In the genomic region with DNA sequence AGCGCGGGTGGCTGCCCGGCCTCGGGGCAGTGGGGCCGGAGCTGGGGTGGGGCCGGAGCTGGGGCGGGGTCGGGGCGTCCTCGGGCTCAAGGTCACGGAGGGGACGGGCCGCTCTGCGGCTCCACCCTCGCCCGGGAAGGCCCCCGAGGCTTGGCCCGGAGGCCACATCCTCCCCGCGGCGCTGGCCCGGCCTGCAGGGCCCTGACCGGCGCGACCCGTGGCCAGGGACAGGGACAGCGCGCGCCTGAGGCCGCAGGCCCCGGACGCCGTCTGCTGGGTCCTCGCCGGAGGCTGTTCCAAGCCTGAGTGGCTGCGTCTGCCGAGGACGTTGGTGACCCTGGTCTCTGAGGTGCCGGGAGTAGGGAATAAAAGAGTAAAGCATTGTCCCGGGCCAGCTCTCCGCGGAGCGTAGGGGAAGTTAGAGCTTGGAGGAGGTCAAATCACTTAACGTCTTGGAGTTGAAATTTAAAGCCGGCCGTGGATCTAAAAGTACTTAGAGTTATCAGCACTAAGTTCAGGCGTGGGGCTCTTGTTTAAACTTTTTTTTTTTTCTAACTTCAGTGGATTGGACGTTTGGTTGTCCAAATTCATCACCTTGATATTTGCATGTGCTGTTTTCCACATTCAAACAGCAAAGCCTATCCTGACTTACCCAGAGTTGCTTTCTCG, we compare ENCODE assay signal across 1 cellular context.
TF ChIP-seq lines count a peak whose summit lies in the region.

No MANE protein-coding gene starts in this region.

TF ChIP-seq in K562, 482 proteins besides CTCF, POLR2A, EP300 and RAD21 (continued from another document and continues in another):
- TF ChIP-seq SMARCE1 (IDR thresholded peaks at IDR 0.05) (no peak), TSC22D4 (tag; IDR thresholded peaks at IDR 0.05) (no peak), TAL1 (IDR thresholded peaks at IDR 0.05) (no peak), ZNF174 (CRISPR knock-in tag; IDR thresholded peaks at IDR 0.05) (no peak), TCF7 (IDR thresholded peaks at IDR 0.05; ENCODE audit: borderline replicate concordance) (no peak), ZC3H8 (IDR thresholded peaks at IDR 0.05) (no peak), ZSCAN32 (CRISPR knock-in tag; IDR thresholded peaks at IDR 0.05) (no peak), FOXJ3 (CRISPR knock-in tag; IDR thresholded peaks at IDR 0.05) (no peak), THRA (IDR thresholded peaks at IDR 0.05) (no peak), ZNF518B (CRISPR knock-in tag; IDR thresholded peaks at IDR 0.05) (no peak), RREB1 (CRISPR knock-in tag; IDR thresholded peaks at IDR 0.05) (no peak; the same call in 1 of the 2 replicates), RBM25 (IDR thresholded peaks at IDR 0.05; ENCODE audit: low read depth, low read length, severe bottlenecking) (no peak), CCNT2 (IDR thresholded peaks at IDR 0.05; ENCODE audit: borderline replicate concordance, extremely low read depth, insufficient read length, low read depth, low read length) (peak; percentile 32), ZBTB2 (IDR thresholded peaks at IDR 0.05) (no peak), SUPT5H (IDR thresholded peaks at IDR 0.05) (peak; percentile 56), SIN3B (IDR thresholded peaks at IDR 0.05; ENCODE audit: low read depth) (no peak), ZNF707 (CRISPR knock-in tag; conservative IDR thresholded peaks at IDR 0.05) (no peak), HOMEZ (CRISPR knock-in tag; IDR thresholded peaks at IDR 0.05) (no peak), ZBTB17 (CRISPR knock-in tag; IDR thresholded peaks at IDR 0.05) (no peak), E2F4 (CRISPR knock-in tag; IDR thresholded peaks at IDR 0.05; ENCODE audit: low read depth) (no peak), ILK (tag; IDR thresholded peaks at IDR 0.05; ENCODE audit: borderline replicate concordance, low read depth) (no peak), RAD51 (IDR thresholded peaks at IDR 0.05; ENCODE audit: borderline replicate concordance, low read depth) (no peak), NFATC3 (IDR thresholded peaks at IDR 0.05) (no peak), THRB (CRISPR knock-in tag; conservative IDR thresholded peaks at IDR 0.05) (no peak), HNRNPK (IDR thresholded peaks at IDR 0.05; ENCODE audit: low read depth, low read length, poor library complexity, severe bottlenecking) (no peak), GATAD2A (IDR thresholded peaks at IDR 0.05) (no peak), ZSCAN29 (IDR thresholded peaks at IDR 0.05) (no peak), NCOA6 (IDR thresholded peaks at IDR 0.05) (no peak), TGIF2 (CRISPR knock-in tag; IDR thresholded peaks at IDR 0.05) (no peak)
- TF ChIP-seq, protein P1, sequence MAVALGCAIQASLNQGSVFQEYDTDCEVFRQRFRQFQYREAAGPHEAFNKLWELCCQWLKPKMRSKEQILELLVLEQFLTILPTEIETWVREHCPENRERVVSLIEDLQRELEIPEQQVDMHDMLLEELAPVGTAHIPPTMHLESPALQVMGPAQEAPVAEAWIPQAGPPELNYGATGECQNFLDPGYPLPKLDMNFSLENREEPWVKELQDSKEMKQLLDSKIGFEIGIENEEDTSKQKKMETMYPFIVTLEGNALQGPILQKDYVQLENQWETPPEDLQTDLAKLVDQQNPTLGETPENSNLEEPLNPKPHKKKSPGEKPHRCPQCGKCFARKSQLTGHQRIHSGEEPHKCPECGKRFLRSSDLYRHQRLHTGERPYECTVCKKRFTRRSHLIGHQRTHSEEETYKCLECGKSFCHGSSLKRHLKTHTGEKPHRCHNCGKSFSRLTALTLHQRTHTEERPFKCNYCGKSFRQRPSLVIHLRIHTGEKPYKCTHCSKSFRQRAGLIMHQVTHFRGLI (CRISPR knock-in tag; IDR thresholded peaks at IDR 0.05), result no peak
